In genomic region chr10:120600871-120601644, GRCh38 we compare ENCODE assay signal across 10 cellular contexts.
DNase-seq lines count a peak whose midpoint lies in the region; TF ChIP-seq lines count a peak whose summit lies in the region.
"Had no signal": no experiment of that assay in that cellular context is flagged by ENCODE, and none has a peak within 500 bp of the region (broad histone marks: within the 10 kb centered on the region; RNA-seq: fewer than 3 reads in every experiment).

No MANE protein-coding gene starts in this region.

- no peak overlapping the region for H3K4me3 ChIP-seq in fibroblast of villous mesenchyme (ENCODE audit: low read depth, low read length)
- H3K4me3 ChIP-seq: psoas muscle, suprapubic skin had no signal

- peak; percentile 20 for TF ChIP-seq CTCF in fibroblast of villous mesenchyme (IDR thresholded peaks at IDR 0.05; ENCODE audit: insufficient read depth, low read depth, low read length)

- peak; percentile 10 for DNase-seq in stimulated activated CD4-positive, alpha-beta T cell treated with anti-CD3 and anti-CD28 coated beads, Interleukin-15, amount 100 ng/mL, for 24 hours
- DNase-seq in stimulated activated CD4-positive, alpha-beta T cell treated with anti-CD3 and anti-CD28 coated beads, Interleukin-1b, Interleukin-23, amount 100 ng/mL, for 48 hours, result no peak
- DNase-seq in NOMO-1 (lab: John Stamatoyannopoulos, UW; ENCODE audit: unreplicated experiment in 2 of 2) (peak; percentile 55 to 71), fibroblast of villous mesenchyme (ENCODE audit: low read depth) (peak; percentile 2), RKO (ENCODE audit: low spot score) (no peak), OCI-M1 (lab: John Stamatoyannopoulos, UW) (no peak), T-helper 9 cell (no peak), NCI-H446 treated with DMSO at 0.1 percent for 48 hours (lab: John Stamatoyannopoulos, UW) (no peak)
- DNase-seq: psoas muscle had no signal

Comparison
In these comparisons a context has a peak if more than half of its experiments do, and no peak if none do; other contexts are left out.
1. DNase-seq: peak in stimulated activated CD4-positive, alpha-beta T cell treated with anti-CD3 and anti-CD28 coated beads, Interleukin-15, amount 100 ng/mL, for 24 hours (single experiment), NOMO-1 (2 of 2) and fibroblast of villous mesenchyme (single experiment); none in stimulated activated CD4-positive, alpha-beta T cell treated with anti-CD3 and anti-CD28 coated beads, Interleukin-1b, Interleukin-23, amount 100 ng/mL, for 48 hours (single experiment), RKO (single experiment), OCI-M1 (single experiment), T-helper 9 cell (single experiment) and NCI-H446 treated with DMSO at 0.1 percent for 48 hours (single experiment).